ENCODE assay signal across 13 cellular contexts in genomic region chr5:10331341-10331796, GRCh38. TPM values are rescaled to one million over a fixed set of nuclear protein-coding genes. Genes with fewer than 3 reads are reported as not detected.
A peak's percentile ranks its signal among the peaks of the same experiment; 100 is the strongest.
DNase-seq lines count a peak whose midpoint lies in the region; ATAC-seq and TF ChIP-seq lines count a peak whose summit lies in the region.
"Had no signal": no experiment of that assay in that cellular context is flagged by ENCODE, and none has a peak within 500 bp of the region (broad histone marks: within the 10 kb centered on the region; RNA-seq: fewer than 3 reads in every experiment).

No MANE protein-coding gene starts in this region.

- H2AFZ ChIP-seq in PC-3 (ENCODE audit: low read length): no peak overlapping the region

- H3K4me1 ChIP-seq in PC-3 (ENCODE audit: insufficient read depth, low read length): peaks cover 35% of the 10 kb centered on the region

- DNase-seq in HT-29 (ENCODE audit: low spot score) (peak; percentile 49), PC-3 (peak; percentile 63), globus pallidus (ENCODE audit: low spot score) (peak; percentile 36), skeletal muscle cell (ENCODE audit: low read depth) (peak; percentile 92), glutamatergic neuron (no peak)
- no peak for DNase-seq in naive thymus-derived CD8-positive, alpha-beta T cell
- DNase-seq in stimulated activated CD4-positive, alpha-beta T cell treated with anti-CD3 and anti-CD28 coated beads, Interleukin-1b, Interleukin-23, amount 100 ng/mL, for 48 hours: no peak
- DNase-seq: activated CD4-positive, alpha-beta T cell treated with anti-CD3 and anti-CD28 coated beads, Interleukin-2, amount 10 ng/mL, durations not matched to agents 7 days and 5 days; effector CD4-positive, alpha-beta T cell; GDM1; naive B cell; stimulated activated naive B cell treated with anti-CD40 and anti-IgM and Interleukin-4, amounts not matched to agents 10 μg/mL and 1 μg/mL and 100 μg/mL, for 72 hours had no signal

- H3K27ac Mint-ChIP-seq in glutamatergic neuron (ENCODE audit: unreplicated experiment): no peak overlapping the region
- no peak overlapping the region for H3K27ac Mint-ChIP-seq in naive thymus-derived CD8-positive, alpha-beta T cell
- H3K27ac Mint-ChIP-seq: activated CD4-positive, alpha-beta T cell treated with anti-CD3 and anti-CD28 coated beads, Interleukin-2, amount 10 ng/mL, durations not matched to agents 7 days and 5 days; stimulated activated naive B cell treated with anti-CD40 and anti-IgM and Interleukin-4, amounts not matched to agents 10 μg/mL and 1 μg/mL and 100 μg/mL, for 72 hours had no signal

- H3K9me3 ChIP-seq in PC-3 (ENCODE audit: low read length): no peaks in the 10 kb centered on the region

- H3K9ac ChIP-seq in PC-3 (ENCODE audit: low read length): no peak overlapping the region

- no peak overlapping the region for H3K4me2 ChIP-seq in PC-3 (ENCODE audit: low read length)

- H3K36me3 ChIP-seq in PC-3 (ENCODE audit: low read depth, low read length): no peaks in the 10 kb centered on the region

- H3K4me3 ChIP-seq in PC-3 (ENCODE audit: low read length) (no peak overlapping the region), skeletal muscle cell (ENCODE audit: low read depth, low read length) (no peak overlapping the region)

- intact Hi-C loops in PC-3 (cut with micrococcal nuclease): no loop called here

- H3F3A ChIP-seq in PC-3 (ENCODE audit: low read length, unreplicated experiment): no peaks in the 10 kb centered on the region

- H4K20me1 ChIP-seq in PC-3 (ENCODE audit: low read length): no peaks in the 10 kb centered on the region

- CTCF ChIA-PET in PC-3 (lab: Charles Lee): no interaction called here

- no peak for TF ChIP-seq CTCF in PC-3 (conservative IDR thresholded peaks at IDR 0.05; ENCODE audit: low read depth, low read length)
- no peak for TF ChIP-seq CTCF in glutamatergic neuron (IDR thresholded peaks at IDR 0.05; ENCODE audit: partially characterized antibody, unreplicated experiment)

- H3K27me3 ChIP-seq in PC-3 (ENCODE audit: low read length): no peaks in the 10 kb centered on the region

- no peak overlapping the region for H3K4me3 Mint-ChIP-seq in glutamatergic neuron (ENCODE audit: unreplicated experiment)
- H3K4me3 Mint-ChIP-seq in naive thymus-derived CD8-positive, alpha-beta T cell: no peak overlapping the region
- H3K4me3 Mint-ChIP-seq: activated CD4-positive, alpha-beta T cell treated with anti-CD3 and anti-CD28 coated beads, Interleukin-2, amount 10 ng/mL, durations not matched to agents 7 days and 5 days had no signal

- H3K4me1 Mint-ChIP-seq in glutamatergic neuron (ENCODE audit: low read depth, unreplicated experiment): no peaks in the 10 kb centered on the region
- H3K4me1 Mint-ChIP-seq in naive thymus-derived CD8-positive, alpha-beta T cell: peaks cover 5 to 10% (median 8%) of the 10 kb centered on the region in 4 donors

- H3K79me2 ChIP-seq in PC-3 (ENCODE audit: low read length): no peaks in the 10 kb centered on the region

- no peaks in the 10 kb centered on the region for H3K9me2 ChIP-seq in PC-3 (replicated peaks; ENCODE audit: low read length)

- peaks cover 12% of the 10 kb centered on the region for H3K27me3 Mint-ChIP-seq in glutamatergic neuron (ENCODE audit: unreplicated experiment)
- H3K27me3 Mint-ChIP-seq in naive thymus-derived CD8-positive, alpha-beta T cell: peaks cover 22 to 51% (median 36%) of the 10 kb centered on the region in 5 donors

- ATAC-seq in PC-3 (peak; percentile 23), HG03432 (IDR thresholded peaks at IDR 0.05; ENCODE audit: unreplicated experiment) (no peak)
- ATAC-seq in naive thymus-derived CD8-positive, alpha-beta T cell: no peak
- ATAC-seq: stimulated activated naive B cell treated with anti-CD40 and anti-IgM and Interleukin-4, amounts not matched to agents 10 μg/mL and 1 μg/mL and 100 μg/mL, for 72 hours had no signal

- POLR2A ChIA-PET in PC-3 (lab: Charles Lee; ENCODE audit: unreplicated experiment): no interaction called here
- POLR2A ChIA-PET in naive thymus-derived CD8-positive, alpha-beta T cell (lab: Charles Lee): no interaction called here

- peaks cover 6% of the 10 kb centered on the region for H3K9me3 Mint-ChIP-seq in glutamatergic neuron (ENCODE audit: unreplicated experiment)
- no peaks in the 10 kb centered on the region for H3K9me3 Mint-ChIP-seq in naive thymus-derived CD8-positive, alpha-beta T cell
- H3K9me3 Mint-ChIP-seq: activated CD4-positive, alpha-beta T cell treated with anti-CD3 and anti-CD28 coated beads, Interleukin-2, amount 10 ng/mL, durations not matched to agents 7 days and 5 days; naive B cell; stimulated activated naive B cell treated with anti-CD40 and anti-IgM and Interleukin-4, amounts not matched to agents 10 μg/mL and 1 μg/mL and 100 μg/mL, for 72 hours had no signal

- no TSS peak for BruUV-seq in PC-3 (replicated peaks; lab: Mats Ljungman, UMichigan)

- H3K36me3 Mint-ChIP-seq in glutamatergic neuron (ENCODE audit: unreplicated experiment): peaks cover 5% of the 10 kb centered on the region
- H3K36me3 Mint-ChIP-seq in naive thymus-derived CD8-positive, alpha-beta T cell: peaks cover 0 to 3% (median 0%) of the 10 kb centered on the region in 3 donors
- H3K36me3 Mint-ChIP-seq: naive B cell had no signal

- H3K27ac ChIP-seq in PC-3 (ENCODE audit: low read length): no peak overlapping the region

RNA-seq across cellular contexts. Expression of gene MARCHF6, which starts 22.1 kb away (rescaled TPM):
- 83.0 and 107 TPM in 2 replicates for total RNA-seq in HT-29 (2014; rRNA removed; shearing (Covaris generic))
- total RNA-seq in PC-3 (2014; rRNA removed) (140 TPM in 2 replicates), glutamatergic neuron (ENCODE audit: unreplicated experiment) (245 TPM)
- 100 to 1,000 TPM; 197 to 198 TPM for total RNA-seq in naive thymus-derived CD8-positive, alpha-beta T cell
- 10 to 100 TPM; 31.5 to 44.0 (median 38.0) TPM for polyA plus RNA-seq in naive thymus-derived CD8-positive, alpha-beta T cell

RNA-seq across cellular contexts. Expression of gene CMBL, which starts 23.7 kb away (rescaled TPM):
- 8.7 and 12.9 TPM in 2 replicates for total RNA-seq in HT-29 (2014; rRNA removed; shearing (Covaris generic))
- 35.7 and 38.4 TPM in 2 replicates for total RNA-seq in PC-3 (2014; rRNA removed)
- total RNA-seq in glutamatergic neuron (ENCODE audit: unreplicated experiment): 2.2 TPM
- total RNA-seq in naive thymus-derived CD8-positive, alpha-beta T cell: under 1 TPM; 0.36 to 0.69 TPM
- under 1 TPM; 0.35 to 0.65 (median 0.51) TPM for polyA plus RNA-seq in naive thymus-derived CD8-positive, alpha-beta T cell

Comparison
In these comparisons a context has a peak if more than half of its experiments do, and no peak if none do; other contexts are left out.
1. DNase-seq: peak in HT-29 (single experiment), PC-3 (single experiment), globus pallidus (single experiment) and skeletal muscle cell (single experiment); none in glutamatergic neuron (single experiment), naive thymus-derived CD8-positive, alpha-beta T cell (0 of 10) and stimulated activated CD4-positive, alpha-beta T cell treated with anti-CD3 and anti-CD28 coated beads, Interleukin-1b, Interleukin-23, amount 100 ng/mL, for 48 hours (single experiment).